In genomic region chr17:82678265-82678891, GRCh38 we compare ENCODE assay signal across 19 cellular contexts.
DNase-seq lines count a peak whose midpoint lies in the region; TF ChIP-seq lines count a peak whose summit lies in the region.
"Had no signal": no experiment of that assay in that cellular context is flagged by ENCODE, and none has a peak within 500 bp of the region (broad histone marks: within the 10 kb centered on the region; RNA-seq: fewer than 3 reads in every experiment).

No MANE protein-coding gene starts in this region.

- peaks cover 0 to 2% of the 10 kb centered on the region in 2 donors for H3K9me3 ChIP-seq in mucosa of rectum (ENCODE audit: control insufficient read depth in 2 of 2, low read length in 2 of 2)

- POLR2A ChIA-PET in HEK293T (lab: Yijun Ruan, JAX) = no interaction called here

- DNase-seq in COLO668 (lab: John Stamatoyannopoulos, UW; ENCODE audit: unreplicated experiment) = peak; percentile 23
- peak; percentile 22 for DNase-seq in NCI-H1092 (lab: John Stamatoyannopoulos, UW)
- peak; percentile 73 for DNase-seq in SHP77 treated with DMSO at 0.1 percent for 48 hours (lab: John Stamatoyannopoulos, UW)
- no peak for DNase-seq in NCI-H1048 (lab: John Stamatoyannopoulos, UW)
- no peak for DNase-seq in DMS79 treated with DMSO at 0.1 percent for 48 hours (lab: John Stamatoyannopoulos, UW)
- DNase-seq in HEK293T (ENCODE audit: extremely low spot score) = no peak
- DNase-seq in NCI-H82 (lab: John Stamatoyannopoulos, UW) = no peak
- DNase-seq: activated CD4-positive, alpha-beta T cell treated with anti-CD3 and anti-CD28 coated beads, Interleukin-2, amount 10 ng/mL, durations not matched to agents 24 days and 14 days; activated naive CD8-positive, alpha-beta T cell treated with anti-CD3 and anti-CD28 coated beads, Interleukin-2, amount 50 U/mL, for 24 hours; activated T-cell treated with anti-CD3 and anti-CD28 coated beads, Interleukin-2, amount 50 U/mL, for 4 hours; foreskin fibroblast; MM.1S; NCI-H446; nephron progenitor cell; stimulated activated CD4-positive, alpha-beta T cell treated with anti-CD3 and anti-CD28 coated beads, Interleukin-2, amount 100 ng/mL, for 48 hours had no signal

- CTCF ChIA-PET in HEK293T (lab: Yijun Ruan, JAX) = no interaction called here

- H3K4me1 ChIP-seq in mucosa of rectum (ENCODE audit: control insufficient read depth in 2 of 2, insufficient read depth in 2 of 2, low read length in 2 of 2) = peaks cover 16 to 18% of the 10 kb centered on the region in 2 donors

- H3K27me3 ChIP-seq in mucosa of rectum (ENCODE audit: control insufficient read depth in 2 of 2, insufficient read depth in 2 of 2, low read length in 2 of 2) = no peaks in the 10 kb centered on the region
- H3K27me3 ChIP-seq: tibial nerve had no signal

- H3K36me3 ChIP-seq in mucosa of rectum (ENCODE audit: control insufficient read depth in 2 of 2, insufficient read depth in 2 of 2, low read length in 2 of 2) = no peaks in the 10 kb centered on the region

- peak overlapping the region; percentile 21 to 23 for H3K27ac ChIP-seq in mucosa of rectum (ENCODE audit: low read depth in 2 of 2, low read length in 2 of 2)
- H3K27ac ChIP-seq: tibial nerve had no signal

- no peak overlapping the region for H3K4me3 ChIP-seq in mucosa of rectum (ENCODE audit: low read length in 2 of 2)
- H3K4me3 ChIP-seq: GM23338, lung, tibial nerve had no signal

- H3K9ac ChIP-seq in mucosa of rectum (ENCODE audit: low read depth in 1 of 2, low read length in 2 of 2) = no peak overlapping the region

TF ChIP-seq in HEK293T, 16 proteins besides CTCF, POLR2A, EP300 and RAD21:
- TF ChIP-seq BHLHE40 (IDR thresholded peaks at IDR 0.05; ENCODE audit: borderline replicate concordance) = no peak
- TF ChIP-seq ELF4 (IDR thresholded peaks at IDR 0.05) = no peak
- no peak for TF ChIP-seq FOXM1 (IDR thresholded peaks at IDR 0.05; ENCODE audit: borderline replicate concordance)
- TF ChIP-seq L3MBTL2 (conservative IDR thresholded peaks at IDR 0.05) = no peak
- no peak for TF ChIP-seq SP1 (IDR thresholded peaks at IDR 0.05)
- TF ChIP-seq LEF1 (IDR thresholded peaks at IDR 0.05; ENCODE audit: borderline replicate concordance) = no peak
- no peak for TF ChIP-seq ZNF384 (IDR thresholded peaks at IDR 0.05)
- TF ChIP-seq SUZ12 (IDR thresholded peaks at IDR 0.05) = no peak
- no peak for TF ChIP-seq PKNOX1 (IDR thresholded peaks at IDR 0.05)
- TF ChIP-seq FOXK2 (IDR thresholded peaks at IDR 0.05) = no peak
- no peak for TF ChIP-seq FOXA1 (IDR thresholded peaks at IDR 0.05)
- no peak for TF ChIP-seq HDGF (IDR thresholded peaks at IDR 0.05; ENCODE audit: borderline replicate concordance)
- TF ChIP-seq ARNT (IDR thresholded peaks at IDR 0.05) = no peak
- TF ChIP-seq CTBP1 (IDR thresholded peaks at IDR 0.05; ENCODE audit: borderline replicate concordance) = no peak
- no peak for TF ChIP-seq NFRKB (IDR thresholded peaks at IDR 0.05)
- TF ChIP-seq TARDBP (IDR thresholded peaks at IDR 0.05) = no peak

Comparison
In these comparisons a context has a peak if more than half of its experiments do, and no peak if none do; other contexts are left out.
1. DNase-seq: peak in COLO668 (single experiment), NCI-H1092 (single experiment) and SHP77 treated with DMSO at 0.1 percent for 48 hours (single experiment); none in NCI-H1048 (single experiment), DMS79 treated with DMSO at 0.1 percent for 48 hours (single experiment), HEK293T (single experiment) and NCI-H82 (single experiment).